In the genomic region with DNA sequence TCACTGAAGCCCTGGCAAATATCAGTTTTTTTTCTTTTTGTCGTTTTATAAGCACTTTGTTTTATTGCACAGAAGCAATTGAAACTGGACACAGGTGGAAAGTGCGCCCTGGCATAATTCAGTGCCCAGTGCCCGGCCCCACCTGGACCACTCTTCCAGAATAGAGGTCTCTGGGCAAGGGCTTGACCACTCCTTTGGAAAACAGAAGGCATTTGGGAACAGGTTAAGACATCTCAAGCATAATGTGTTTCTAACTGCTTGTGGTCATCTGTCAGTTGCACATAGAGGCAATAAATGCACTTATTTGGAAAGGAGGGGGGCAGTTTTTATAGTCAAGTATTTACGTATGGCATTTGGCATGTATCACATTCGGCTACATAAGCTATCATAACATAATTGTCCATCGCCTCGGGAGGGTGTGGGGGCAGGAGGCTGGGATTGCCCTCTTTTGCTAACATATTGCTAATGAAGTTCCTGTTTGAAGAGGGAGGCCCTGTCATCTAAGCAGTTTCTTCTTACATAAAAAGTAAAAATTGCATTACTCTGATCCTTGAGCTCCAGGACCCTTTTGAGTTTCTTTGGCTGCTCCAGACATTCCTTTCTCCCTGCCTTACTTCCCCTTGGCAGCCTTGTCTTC, we compare ENCODE assay signal across 18 cellular contexts. TPM values are rescaled to one million over a fixed set of nuclear protein-coding genes. Genes with fewer than 3 reads are reported as not detected.
A peak's percentile ranks its signal among the peaks of the same experiment; 100 is the strongest.
DNase-seq lines count a peak whose midpoint lies in the region; ATAC-seq and TF ChIP-seq lines count a peak whose summit lies in the region.
"Had no signal": no experiment of that assay in that cellular context is flagged by ENCODE, and none has a peak within 500 bp of the region (broad histone marks: within the 10 kb centered on the region; RNA-seq: fewer than 3 reads in every experiment).

No MANE protein-coding gene starts in this region.

- H3K4me3 ChIP-seq in MG63 = no peak overlapping the region
- H3K4me3 ChIP-seq: adrenal gland, suprapubic skin had no signal

- H3K27me3 ChIP-seq in foreskin keratinocyte (no peaks in the 10 kb centered on the region), MG63 (no peaks in the 10 kb centered on the region)
- H3K27me3 ChIP-seq: adrenal gland, suprapubic skin had no signal

- TF ChIP-seq CTCF in foreskin keratinocyte (conservative IDR thresholded peaks at IDR 0.05) = no peak

- peak overlapping the region; percentile 100 for H3K27ac Mint-ChIP-seq in stimulated activated naive CD8-positive, alpha-beta T cell treated with anti-CD3 and anti-CD28 coated beads, Interleukin-15, Interleukin-2, amounts not matched to agents 100 ng/mL and 50 ng/mL, for 24 hours
- H3K27ac Mint-ChIP-seq: H9, progenitor cell of endocrine pancreas had no signal

- H3K36me3 ChIP-seq in MG63 = no peaks in the 10 kb centered on the region
- H3K36me3 ChIP-seq: adrenal gland, suprapubic skin had no signal

- peaks cover 7% of the 10 kb centered on the region for H3K4me1 ChIP-seq in foreskin keratinocyte
- H3K4me1 ChIP-seq: adrenal gland had no signal

- H3K4me3 Mint-ChIP-seq in stimulated activated naive CD8-positive, alpha-beta T cell treated with anti-CD3 and anti-CD28 coated beads, Interleukin-15, Interleukin-2, amounts not matched to agents 100 ng/mL and 50 ng/mL, for 24 hours = peak overlapping the region; percentile 81
- H3K4me3 Mint-ChIP-seq: H9 had no signal

- peaks cover 28% of the 10 kb centered on the region for H3K9me3 Mint-ChIP-seq in stimulated activated naive CD8-positive, alpha-beta T cell treated with anti-CD3 and anti-CD28 coated beads, Interleukin-15, Interleukin-2, amounts not matched to agents 100 ng/mL and 50 ng/mL, for 24 hours

- H3K36me3 Mint-ChIP-seq in stimulated activated naive CD8-positive, alpha-beta T cell treated with anti-CD3 and anti-CD28 coated beads, Interleukin-15, Interleukin-2, amounts not matched to agents 100 ng/mL and 50 ng/mL, for 24 hours (ENCODE audit: low read depth) = peaks cover 32% of the 10 kb centered on the region
- H3K36me3 Mint-ChIP-seq: IgD-negative memory B cell had no signal

- DNase-seq in stimulated activated naive CD8-positive, alpha-beta T cell treated with anti-CD3 and anti-CD28 coated beads, Interleukin-15, Interleukin-2, amounts not matched to agents 100 U/mL and 50 U/mL, for 24 hours = no peak
- DNase-seq in activated CD8-positive, alpha-beta memory T cell treated with anti-CD3 and anti-CD28 coated beads, Interleukin-2, amount 50 U/mL, for 48 hours = peak; percentile 56
- DNase-seq in foreskin keratinocyte (no peak), NCI-H446 (lab: John Stamatoyannopoulos, UW) (no peak), MG63 (no peak), RPMI8226 (no peak), kidney tubule cell (ENCODE audit: low spot score) (no peak)
- DNase-seq: AML-193, H9, left cardiac atrium, NCI-H1436, NCI-H510A had no signal

- H3K4me1 Mint-ChIP-seq in stimulated activated naive CD8-positive, alpha-beta T cell treated with anti-CD3 and anti-CD28 coated beads, Interleukin-15, Interleukin-2, amounts not matched to agents 100 ng/mL and 50 ng/mL, for 24 hours (ENCODE audit: low read depth) = peaks cover 64% of the 10 kb centered on the region
- H3K4me1 Mint-ChIP-seq: H9 had no signal

- no peaks in the 10 kb centered on the region for H3K27me3 Mint-ChIP-seq in stimulated activated naive CD8-positive, alpha-beta T cell treated with anti-CD3 and anti-CD28 coated beads, Interleukin-15, Interleukin-2, amounts not matched to agents 100 ng/mL and 50 ng/mL, for 24 hours
- H3K27me3 Mint-ChIP-seq: IgD-negative memory B cell had no signal

- H3K27ac ChIP-seq in foreskin keratinocyte = peak overlapping the region; percentile 76
- H3K27ac ChIP-seq: adrenal gland, suprapubic skin had no signal

- H3K9me3 ChIP-seq in MG63 = peaks cover 17% of the 10 kb centered on the region

- ATAC-seq in stimulated activated naive CD8-positive, alpha-beta T cell treated with anti-CD3 and anti-CD28 coated beads, Interleukin-15, Interleukin-2, amounts not matched to agents 100 U/mL and 50 U/mL, for 24 hours = no peak
- ATAC-seq in foreskin keratinocyte = no peak
- ATAC-seq: left cardiac atrium had no signal

RNA-seq across cellular contexts. Expression of a gene that starts 14.7 kb away (rescaled TPM):
- total RNA-seq in foreskin keratinocyte = not detected in 2 replicates
- polyA plus RNA-seq in foreskin keratinocyte = not detected in 2 replicates
- not detected in 2 replicates for total RNA-seq in MG63 (2014; rRNA removed; shearing (Covaris generic); ENCODE audit: low replicate concordance)
- total RNA-seq: cerebellum, H9, progenitor cell of endocrine pancreas had no signal
